In genomic region chr10:106789623-106790022, GRCh38 we compare ENCODE assay signal across 37 cellular contexts.
"Had no signal": no experiment of that assay in that cellular context is flagged by ENCODE, and none has a peak within 500 bp of the region (broad histone marks: within the 10 kb centered on the region; RNA-seq: fewer than 3 reads in every experiment).

No MANE protein-coding gene starts in this region.

- H3K9me3 ChIP-seq: adrenal gland, ascending aorta, body of pancreas, breast epithelium had no signal

- H3K36me3 ChIP-seq: adrenal gland, ascending aorta, brain microvascular endothelial cell, breast epithelium, cardiac muscle cell had no signal

- H3K27me3 ChIP-seq: adrenal gland, ascending aorta, body of pancreas, brain microvascular endothelial cell, breast epithelium, cardiac muscle cell had no signal

- H3K9me3 Mint-ChIP-seq: activated naive CD4-positive, alpha-beta T cell treated with anti-CD3 and anti-CD28 coated beads, Interleukin-2, amount 50 U/mL, for 24 hours; activated naive CD8-positive, alpha-beta T cell treated with anti-CD3 and anti-CD28 coated beads for 36 hours; activated naive CD8-positive, alpha-beta T cell treated with anti-CD3 and anti-CD28 coated beads, Interleukin-2, amount 50 U/mL, for 24 hours; activated T-helper 1 cell treated with anti-CD3 and anti-CD28 coated beads, Interleukin-12 subunit alpha, Interleukin-12 subunit beta, Interleukin-2, Interleukin-4 antibody, amounts not matched to agents 30 ng/mL and 10 ng/mL and 1 ng/mL, durations not matched to agents 14 hours and 24 hours and 36 hours; activated T-helper 17 cell treated with anti-CD3 and anti-CD28 coated beads, Interleukin-2, amount 50 U/mL, for 72 hours; activated T-helper 2 cell treated with anti-CD3 and anti-CD28 coated beads, Interferon-gamma antibody, Interleukin-2, Interleukin-4, amounts not matched to agents 10 μg/mL and 5 μg/mL and 100 μg/mL, durations not matched to agents 14 hours and 24 hours and 36 hours had no signal

- H3K4me1 ChIP-seq: adrenal gland, ascending aorta, body of pancreas, breast epithelium had no signal

- H3K27me3 Mint-ChIP-seq: activated naive CD4-positive, alpha-beta T cell treated with anti-CD3 and anti-CD28 coated beads, Interleukin-2, amount 10 ng/mL, durations not matched to agents 7 days and 5 days; activated naive CD4-positive, alpha-beta T cell treated with anti-CD3 and anti-CD28 coated beads, Interleukin-2, amount 50 U/mL, for 24 hours; activated naive CD8-positive, alpha-beta T cell; activated naive CD8-positive, alpha-beta T cell treated with anti-CD3 and anti-CD28 coated beads for 36 hours; activated naive CD8-positive, alpha-beta T cell treated with anti-CD3 and anti-CD28 coated beads, Interleukin-2, amount 10 ng/mL, durations not matched to agents 7 days and 5 days; activated naive CD8-positive, alpha-beta T cell treated with anti-CD3 and anti-CD28 coated beads, Interleukin-2, amount 50 U/mL, for 24 hours; activated T-cell treated with anti-CD3 and anti-CD28 coated beads, Interleukin-2, amount 50 U/mL, for 24 hours; activated T-helper 17 cell treated with anti-CD3 and anti-CD28 coated beads, Interleukin-2, amount 50 U/mL, for 72 hours; brain; central memory CD8-positive, alpha-beta T cell had no signal

- H3K4me3 ChIP-seq: adrenal gland, ascending aorta, body of pancreas, breast epithelium, cardiac muscle cell had no signal

- DNase-seq: activated effector memory CD4-positive, alpha-beta T cell treated with anti-CD3 and anti-CD28 coated beads, Interleukin-2, amount 50 U/mL, for 16 hours; activated effector memory CD4-positive, alpha-beta T cell treated with Interleukin-2 at 50 U/mL for 16 hours; activated gamma-delta T cell; activated gamma-delta T cell treated with Interleukin-2 at 50 U/mL for 16 hours; activated naive CD4-positive, alpha-beta T cell; activated naive CD4-positive, alpha-beta T cell treated with anti-CD3 and anti-CD28 coated beads for 36 hours; activated naive CD4-positive, alpha-beta T cell treated with anti-CD3 and anti-CD28 coated beads, Interleukin-2, amount 10 ng/mL, durations not matched to agents 7 days and 5 days; activated naive CD4-positive, alpha-beta T cell treated with anti-CD3 and anti-CD28 coated beads, Interleukin-2, amount 50 U/mL, for 16 hours; activated naive CD4-positive, alpha-beta T cell treated with Interleukin-2 at 50 U/mL for 16 hours; activated naive CD8-positive, alpha-beta T cell treated with anti-CD3 and anti-CD28 coated beads for 36 hours; activated naive CD8-positive, alpha-beta T cell treated with anti-CD3 and anti-CD28 coated beads, Interleukin-2, amount 10 ng/mL, durations not matched to agents 7 days and 5 days; activated naive CD8-positive, alpha-beta T cell treated with anti-CD3 and anti-CD28 coated beads, Interleukin-2, amount 50 U/mL, for 24 hours; activated T-cell treated with anti-CD3 and anti-CD28 coated beads, Interleukin-2, amount 50 U/mL, for 24 hours; activated T-cell treated with anti-CD3 and anti-CD28 coated beads, Interleukin-2, amount 50 U/mL, for 4 hours; activated T-cell treated with anti-CD3 and anti-CD28 coated beads, Interleukin-2, amount 50 U/mL, for 48 hours; activated T-cell treated with anti-CD3 and anti-CD28 coated beads, Interleukin-2, amount 50 U/mL, for 72 hours; adrenal gland; amniotic stem cell; amygdala; anterior cingulate cortex; aorta; body of pancreas; brain microvascular endothelial cell; caudate nucleus; central memory CD4-positive, alpha-beta T cell; cerebellar nuclear complex had no signal

- ATAC-seq: activated naive CD4-positive, alpha-beta T cell treated with anti-CD3 and anti-CD28 coated beads, Interleukin-2, amount 50 U/mL, for 72 hours; activated naive CD8-positive, alpha-beta T cell treated with anti-CD3 and anti-CD28 coated beads, Interleukin-2, amount 50 U/mL, for 24 hours; activated T-cell treated with anti-CD3 and anti-CD28 coated beads, Interleukin-2, amount 50 U/mL, for 4 hours; activated T-cell treated with anti-CD3 and anti-CD28 coated beads, Interleukin-2, amount 50 U/mL, for 72 hours; activated T-helper 17 cell treated with anti-CD3 and anti-CD28 coated beads, Interleukin-2, amount 50 U/mL, for 72 hours; body of pancreas had no signal

- H3K4me3 Mint-ChIP-seq: activated naive CD4-positive, alpha-beta T cell treated with anti-CD3 and anti-CD28 coated beads for 36 hours; activated naive CD4-positive, alpha-beta T cell treated with anti-CD3 and anti-CD28 coated beads, Interleukin-2, amount 10 ng/mL, durations not matched to agents 7 days and 5 days; activated naive CD4-positive, alpha-beta T cell treated with anti-CD3 and anti-CD28 coated beads, Interleukin-2, amount 50 U/mL, for 24 hours; activated naive CD8-positive, alpha-beta T cell; activated naive CD8-positive, alpha-beta T cell treated with anti-CD3 and anti-CD28 coated beads for 36 hours; activated naive CD8-positive, alpha-beta T cell treated with anti-CD3 and anti-CD28 coated beads, Interleukin-2, amount 10 ng/mL, durations not matched to agents 7 days and 5 days; activated naive CD8-positive, alpha-beta T cell treated with anti-CD3 and anti-CD28 coated beads, Interleukin-2, amount 50 U/mL, for 24 hours; activated T-cell treated with anti-CD3 and anti-CD28 coated beads, Interleukin-2, amount 50 U/mL, for 24 hours; activated T-cell treated with anti-CD3 and anti-CD28 coated beads, Interleukin-2, amount 50 U/mL, for 4 hours; activated T-cell treated with anti-CD3 and anti-CD28 coated beads, Interleukin-2, amount 50 U/mL, for 72 hours; activated T-helper 1 cell treated with anti-CD3 and anti-CD28 coated beads, Interleukin-12 subunit alpha, Interleukin-12 subunit beta, Interleukin-2, Interleukin-4 antibody, amounts not matched to agents 30 ng/mL and 10 ng/mL and 1 ng/mL, durations not matched to agents 14 hours and 24 hours and 36 hours; activated T-helper 17 cell treated with anti-CD3 and anti-CD28 coated beads, Interleukin-2, amount 50 U/mL, for 72 hours; brain; central memory CD8-positive, alpha-beta T cell had no signal

- H3K27ac Mint-ChIP-seq: activated naive CD4-positive, alpha-beta T cell treated with anti-CD3 and anti-CD28 coated beads for 36 hours; activated naive CD4-positive, alpha-beta T cell treated with anti-CD3 and anti-CD28 coated beads, Interleukin-2, amount 10 ng/mL, durations not matched to agents 7 days and 5 days; activated naive CD4-positive, alpha-beta T cell treated with anti-CD3 and anti-CD28 coated beads, Interleukin-2, amount 50 U/mL, for 24 hours; activated naive CD4-positive, alpha-beta T cell treated with anti-CD3 and anti-CD28 coated beads, Interleukin-2, amount 50 U/mL, for 72 hours; activated naive CD8-positive, alpha-beta T cell; activated naive CD8-positive, alpha-beta T cell treated with anti-CD3 and anti-CD28 coated beads for 36 hours; activated naive CD8-positive, alpha-beta T cell treated with anti-CD3 and anti-CD28 coated beads, Interleukin-2, amount 10 ng/mL, durations not matched to agents 7 days and 5 days; activated naive CD8-positive, alpha-beta T cell treated with anti-CD3 and anti-CD28 coated beads, Interleukin-2, amount 50 U/mL, for 24 hours; activated T-cell treated with anti-CD3 and anti-CD28 coated beads, Interleukin-2, amount 50 U/mL, for 24 hours; activated T-cell treated with anti-CD3 and anti-CD28 coated beads, Interleukin-2, amount 50 U/mL, for 72 hours; activated T-helper 1 cell treated with anti-CD3 and anti-CD28 coated beads, Interleukin-12 subunit alpha, Interleukin-12 subunit beta, Interleukin-2, Interleukin-4 antibody, amounts not matched to agents 30 ng/mL and 10 ng/mL and 1 ng/mL, durations not matched to agents 14 hours and 24 hours and 36 hours; activated T-helper 17 cell treated with anti-CD3 and anti-CD28 coated beads, Interleukin-2, amount 50 U/mL, for 72 hours; activated T-helper 2 cell treated with anti-CD3 and anti-CD28 coated beads, Interferon-gamma antibody, Interleukin-2, Interleukin-4, amounts not matched to agents 10 μg/mL and 5 μg/mL and 100 μg/mL, durations not matched to agents 14 hours and 24 hours and 36 hours had no signal

- H3K36me3 Mint-ChIP-seq: activated naive CD4-positive, alpha-beta T cell treated with anti-CD3 and anti-CD28 coated beads, Interleukin-2, amount 10 ng/mL, durations not matched to agents 7 days and 5 days; activated naive CD4-positive, alpha-beta T cell treated with anti-CD3 and anti-CD28 coated beads, Interleukin-2, amount 50 U/mL, for 24 hours; activated naive CD4-positive, alpha-beta T cell treated with anti-CD3 and anti-CD28 coated beads, Interleukin-2, amount 50 U/mL, for 72 hours; activated naive CD8-positive, alpha-beta T cell; activated naive CD8-positive, alpha-beta T cell treated with anti-CD3 and anti-CD28 coated beads for 36 hours; activated naive CD8-positive, alpha-beta T cell treated with anti-CD3 and anti-CD28 coated beads, Interleukin-2, amount 10 ng/mL, durations not matched to agents 7 days and 5 days; brain had no signal

- H3K27ac ChIP-seq: adrenal gland, ascending aorta, body of pancreas, brain microvascular endothelial cell, breast epithelium, cardiac muscle cell had no signal

- H3K4me1 Mint-ChIP-seq: activated naive CD4-positive, alpha-beta T cell treated with anti-CD3 and anti-CD28 coated beads, Interleukin-2, amount 10 ng/mL, durations not matched to agents 7 days and 5 days; activated naive CD4-positive, alpha-beta T cell treated with anti-CD3 and anti-CD28 coated beads, Interleukin-2, amount 50 U/mL, for 24 hours; activated naive CD8-positive, alpha-beta T cell treated with anti-CD3 and anti-CD28 coated beads for 36 hours; activated naive CD8-positive, alpha-beta T cell treated with anti-CD3 and anti-CD28 coated beads, Interleukin-2, amount 10 ng/mL, durations not matched to agents 7 days and 5 days; activated naive CD8-positive, alpha-beta T cell treated with anti-CD3 and anti-CD28 coated beads, Interleukin-2, amount 50 U/mL, for 24 hours; activated T-helper 17 cell treated with anti-CD3 and anti-CD28 coated beads, Interleukin-2, amount 50 U/mL, for 72 hours; central memory CD8-positive, alpha-beta T cell had no signal
